In genomic region chr6:35019831-35020230, GRCh38 we compare ENCODE assay signal across 21 cellular contexts.
DNase-seq lines count a peak whose midpoint lies in the region; ATAC-seq, FAIRE-seq and TF ChIP-seq lines count a peak whose summit lies in the region.
"Had no signal": no experiment of that assay in that cellular context is flagged by ENCODE, and none has a peak within 500 bp of the region (broad histone marks: within the 10 kb centered on the region; RNA-seq: fewer than 3 reads in every experiment).

No MANE protein-coding gene starts in this region.

- no peaks in the 10 kb centered on the region for H4K20me1 ChIP-seq in astrocyte (ENCODE audit: insufficient read depth, low read length)

- H4K8ac ChIP-seq in trophoblast cell (ENCODE audit: low read depth, low read length): no peak overlapping the region

- H3K9ac ChIP-seq in astrocyte (ENCODE audit: low read length) (no peak overlapping the region), trophoblast cell (ENCODE audit: low read length) (no peak overlapping the region)

- no peak overlapping the region for H2BK12ac ChIP-seq in trophoblast cell (ENCODE audit: low read length)

- H3K36me3 Mint-ChIP-seq in astrocyte (ENCODE audit: low read depth, unreplicated experiment): peaks cover 9% of the 10 kb centered on the region
- peaks cover 0 to 46% (median 19%) of the 10 kb centered on the region in 5 donors for H3K36me3 Mint-ChIP-seq in naive thymus-derived CD4-positive, alpha-beta T cell
- H3K36me3 Mint-ChIP-seq: activated naive CD4-positive, alpha-beta T cell treated with anti-CD3 and anti-CD28 coated beads, Interleukin-2, amount 10 ng/mL, durations not matched to agents 7 days and 5 days had no signal

- no peak overlapping the region for H3K4me3 Mint-ChIP-seq in astrocyte (ENCODE audit: unreplicated experiment)
- H3K4me3 Mint-ChIP-seq in naive thymus-derived CD4-positive, alpha-beta T cell: no peak overlapping the region
- H3K4me3 Mint-ChIP-seq: activated CD4-positive, alpha-beta memory T cell treated with anti-CD3 and anti-CD28 coated beads for 36 hours; activated naive CD4-positive, alpha-beta T cell treated with anti-CD3 and anti-CD28 coated beads, Interleukin-2, amount 10 ng/mL, durations not matched to agents 7 days and 5 days; CD8-positive, alpha-beta T cell; T-helper 2 cell treated with Interferon-gamma antibody and Interleukin-4, amounts not matched to agents 5 μg/mL and 100 μg/mL, for 36 hours had no signal

- intact Hi-C loops in esophagus muscularis mucosa (cut with DNase I) (loop anchor here (5.0 kb wide), 2 partner anchors 32 to 72 kb away; no protein-coding TSS in a partner anchor), thyroid gland (cut with DNase I) (no loop called here)
- intact Hi-C loops in naive thymus-derived CD4-positive, alpha-beta T cell (cut with micrococcal nuclease): no loop called here

- FAIRE-seq in astrocyte (lab: Jason Lieb, UNC): no peak

- POLR2A ChIA-PET in naive thymus-derived CD4-positive, alpha-beta T cell (lab: Charles Lee): no interaction called here

- H3K27me3 ChIP-seq in astrocyte (ENCODE audit: insufficient read depth, low read length) (no peaks in the 10 kb centered on the region), esophagus muscularis mucosa (no peaks in the 10 kb centered on the region), trophoblast cell (ENCODE audit: insufficient read depth, low read length) (no peaks in the 10 kb centered on the region), thyroid gland (no peaks in the 10 kb centered on the region)
- H3K27me3 ChIP-seq in naive thymus-derived CD4-positive, alpha-beta T cell (ENCODE audit: control insufficient read depth in 2 of 2, insufficient read depth in 2 of 2, low read length in 2 of 2): no peaks in the 10 kb centered on the region
- H3K27me3 ChIP-seq: colonic mucosa had no signal

- H3K4me3 ChIP-seq in astrocyte (ENCODE audit: insufficient read depth, low read depth, low read length) (no peak overlapping the region), esophagus muscularis mucosa (peak overlapping the region; percentile 62 to 79 (median 72)), trophoblast cell (ENCODE audit: low read depth, low read length) (no peak overlapping the region), thyroid gland (replicated peaks in 1 of 3) (no peak overlapping the region)
- no peak overlapping the region for H3K4me3 ChIP-seq in naive thymus-derived CD4-positive, alpha-beta T cell (ENCODE audit: low read length)
- H3K4me3 ChIP-seq: colonic mucosa had no signal

- H4K12ac ChIP-seq in trophoblast cell (ENCODE audit: low read depth, low read length): no peak overlapping the region

- no peak overlapping the region for H3K23ac ChIP-seq in trophoblast cell (ENCODE audit: low read length)

- H3K4ac ChIP-seq in trophoblast cell (ENCODE audit: low read depth, low read length): peak overlapping the region; percentile 77

- H3K4me1 ChIP-seq in astrocyte (ENCODE audit: insufficient read depth, low read length) (peaks cover 22% of the 10 kb centered on the region), esophagus muscularis mucosa (peaks cover 82 to 84% (median 83%) of the 10 kb centered on the region in 4 donors), trophoblast cell (ENCODE audit: control insufficient read depth in 1 of 2, insufficient read depth in 2 of 2, low read length in 2 of 2) (peaks cover 13 to 19% of the 10 kb centered on the region in 2 experiments), thyroid gland (peaks cover 93 to 99% of the 10 kb centered on the region in 2 donors)
- H3K4me1 ChIP-seq in naive thymus-derived CD4-positive, alpha-beta T cell (ENCODE audit: control insufficient read depth in 2 of 2, insufficient read depth in 2 of 2, low read length in 2 of 2): no peaks in the 10 kb centered on the region

- no peak for TF ChIP-seq POLR2A in esophagus muscularis mucosa (IDR thresholded peaks at IDR 0.05; ENCODE audit: low read depth)
- no peak for TF ChIP-seq POLR2A in thyroid gland (IDR thresholded peaks at IDR 0.05)

- no peak overlapping the region for H3K18ac ChIP-seq in trophoblast cell (ENCODE audit: low read length)

- H2AFZ ChIP-seq in astrocyte (ENCODE audit: low read depth, low read length) (no peak overlapping the region), trophoblast cell (ENCODE audit: insufficient read depth, low read length, poor library complexity) (no peak overlapping the region)

- TF ChIP-seq CTCF in astrocyte (IDR thresholded peaks at IDR 0.05; ENCODE audit: insufficient read depth, low read depth, low read length): no peak
- TF ChIP-seq CTCF in esophagus muscularis mucosa (IDR thresholded peaks at IDR 0.05): no peak
- TF ChIP-seq CTCF in thyroid gland (IDR thresholded peaks at IDR 0.05): no peak

- TF ChIP-seq EP300 in esophagus muscularis mucosa (IDR thresholded peaks at IDR 0.05): no peak

- no peaks in the 10 kb centered on the region for H3K79me1 ChIP-seq in trophoblast cell (ENCODE audit: low read length)

- no peaks in the 10 kb centered on the region for H3K79me2 ChIP-seq in astrocyte (ENCODE audit: insufficient read depth, low read length)
- peaks cover 17% of the 10 kb centered on the region for H3K79me2 ChIP-seq in trophoblast cell (ENCODE audit: control insufficient read depth, insufficient read depth, low read length, poor library complexity)

- H3K9me3 ChIP-seq in astrocyte (ENCODE audit: insufficient read depth, low read depth, low read length): no peaks in the 10 kb centered on the region
- no peaks in the 10 kb centered on the region for H3K9me3 ChIP-seq in esophagus muscularis mucosa
- no peaks in the 10 kb centered on the region for H3K9me3 ChIP-seq in trophoblast cell (ENCODE audit: insufficient read depth, low read depth, low read length)
- no peaks in the 10 kb centered on the region for H3K9me3 ChIP-seq in thyroid gland
- no peaks in the 10 kb centered on the region for H3K9me3 ChIP-seq in naive thymus-derived CD4-positive, alpha-beta T cell (ENCODE audit: control insufficient read depth in 2 of 3, low read length in 3 of 3)
- H3K9me3 ChIP-seq: colonic mucosa had no signal

- no peaks in the 10 kb centered on the region for H3K27me3 Mint-ChIP-seq in astrocyte (ENCODE audit: low read depth, unreplicated experiment)
- H3K27me3 Mint-ChIP-seq in naive thymus-derived CD4-positive, alpha-beta T cell: no peaks in the 10 kb centered on the region
- H3K27me3 Mint-ChIP-seq: activated CD4-positive, alpha-beta memory T cell treated with anti-CD3 and anti-CD28 coated beads for 36 hours; activated naive CD4-positive, alpha-beta T cell treated with anti-CD3 and anti-CD28 coated beads, Interleukin-2, amount 10 ng/mL, durations not matched to agents 7 days and 5 days had no signal

- no peak for ATAC-seq in naive thymus-derived CD4-positive, alpha-beta T cell
- ATAC-seq: CD8-positive, alpha-beta T cell; sciatic nerve had no signal

- H3K27ac ChIP-seq in astrocyte (ENCODE audit: low read depth, low read length) (no peak overlapping the region), esophagus muscularis mucosa (replicated peaks in 1 of 4) (peak overlapping the region; percentile 92 to 99 (median 96)), trophoblast cell (ENCODE audit: low read depth, low read length) (no peak overlapping the region), thyroid gland (peak overlapping the region; percentile 82 to 96 (median 93))
- no peak overlapping the region for H3K27ac ChIP-seq in naive thymus-derived CD4-positive, alpha-beta T cell (ENCODE audit: low read depth, low read length)

- H2BK120ac ChIP-seq in trophoblast cell (ENCODE audit: insufficient read depth, low read length, poor library complexity): no peak overlapping the region

- H2BK5ac ChIP-seq in trophoblast cell (ENCODE audit: low read depth, low read length, poor library complexity): no peak overlapping the region

- H3K14ac ChIP-seq in trophoblast cell (ENCODE audit: low read length): no peak overlapping the region

- WGBS in esophagus muscularis mucosa: 61% methylated on average over 4 of the region's 4 CpGs
- no CpG with 5 or more reads among the region's 4 CpGs for WGBS in trophoblast cell (ENCODE audit: extremely low coverage, insufficient coverage, insufficient read length)
- 32 to 50% methylated on average over 4 of the region's 4 CpGs for WGBS in thyroid gland, 2 donors

- no peak overlapping the region for H3K4me2 ChIP-seq in astrocyte (ENCODE audit: low read length)
- H3K4me2 ChIP-seq in trophoblast cell (ENCODE audit: low read length): no peak overlapping the region

- H3K9me3 Mint-ChIP-seq in astrocyte (ENCODE audit: unreplicated experiment): no peaks in the 10 kb centered on the region
- H3K9me3 Mint-ChIP-seq in naive thymus-derived CD4-positive, alpha-beta T cell: no peaks in the 10 kb centered on the region
- H3K9me3 Mint-ChIP-seq: activated CD4-positive, alpha-beta memory T cell treated with anti-CD3 and anti-CD28 coated beads for 36 hours; activated naive CD4-positive, alpha-beta T cell treated with anti-CD3 and anti-CD28 coated beads, Interleukin-2, amount 10 ng/mL, durations not matched to agents 7 days and 5 days; CD8-positive, alpha-beta T cell; T-helper 2 cell treated with Interferon-gamma antibody and Interleukin-4, amounts not matched to agents 5 μg/mL and 100 μg/mL, for 36 hours had no signal

- CTCF ChIA-PET in naive thymus-derived CD4-positive, alpha-beta T cell (lab: Charles Lee): no interaction called here

- H4K91ac ChIP-seq in trophoblast cell (ENCODE audit: low read depth, low read length): no peak overlapping the region

- no peak for DNase-seq in astrocyte (ENCODE audit: low read depth)
- DNase-seq in esophagus muscularis mucosa (ENCODE audit: extremely low spot score): no peak
- DNase-seq in trophoblast cell: no peak
- DNase-seq in thyroid gland: peak; percentile 71 to 72
- DNase-seq in amygdala (lab: John Stamatoyannopoulos, UW): no peak
- DNase-seq in NCI-H2029 (lab: John Stamatoyannopoulos, UW): no peak
- no peak for DNase-seq in activated effector memory CD4-positive, alpha-beta T cell treated with anti-CD3 and anti-CD28 coated beads, Interleukin-2, amount 50 U/mL, for 16 hours
- DNase-seq in naive thymus-derived CD4-positive, alpha-beta T cell: no peak
- DNase-seq: activated CD4-positive, alpha-beta memory T cell treated with anti-CD3 and anti-CD28 coated beads for 36 hours; activated naive CD4-positive, alpha-beta T cell treated with anti-CD3 and anti-CD28 coated beads, Interleukin-2, amount 10 ng/mL, durations not matched to agents 7 days and 5 days; activated T-cell treated with anti-CD3 and anti-CD28 coated beads, Interleukin-2, amount 50 U/mL, for 1 hour; CD8-positive, alpha-beta T cell; colonic mucosa; foreskin fibroblast; NCI-H187 treated with DMSO at 0.1 percent for 48 hours; NCI-H345; occipital lobe; stimulated activated CD4-positive, alpha-beta T cell treated with anti-CD3 and anti-CD28 coated beads, Interleukin-1b, Interleukin-23, amount 100 ng/mL, for 48 hours; substantia nigra had no signal

- H3K36me3 ChIP-seq in astrocyte (ENCODE audit: insufficient read depth, low read length) (no peaks in the 10 kb centered on the region), esophagus muscularis mucosa (peaks cover 0 to 7% (median 2%) of the 10 kb centered on the region in 4 donors), trophoblast cell (ENCODE audit: control insufficient read depth in 1 of 2, insufficient read depth in 2 of 2, low read length in 2 of 2) (peaks cover 23 to 47% of the 10 kb centered on the region in 2 experiments), thyroid gland (no peaks in the 10 kb centered on the region)
- peaks cover 0 to 19% (median 0%) of the 10 kb centered on the region in 3 experiments for H3K36me3 ChIP-seq in naive thymus-derived CD4-positive, alpha-beta T cell (ENCODE audit: control insufficient read depth in 2 of 3, insufficient read depth in 3 of 3, low read length in 3 of 3)
- H3K36me3 ChIP-seq: colonic mucosa had no signal

- peaks cover 30% of the 10 kb centered on the region for H3K4me1 Mint-ChIP-seq in astrocyte (ENCODE audit: low read depth, unreplicated experiment)
- H3K4me1 Mint-ChIP-seq in naive thymus-derived CD4-positive, alpha-beta T cell: peaks cover 0 to 2% (median 0%) of the 10 kb centered on the region in 7 donors
- H3K4me1 Mint-ChIP-seq: activated naive CD4-positive, alpha-beta T cell treated with anti-CD3 and anti-CD28 coated beads, Interleukin-2, amount 10 ng/mL, durations not matched to agents 7 days and 5 days had no signal

- H3K27ac Mint-ChIP-seq in astrocyte (ENCODE audit: unreplicated experiment): peak overlapping the region; percentile 20
- H3K27ac Mint-ChIP-seq in naive thymus-derived CD4-positive, alpha-beta T cell: peak overlapping the region in 1 of 9 donors; percentile 5
- H3K27ac Mint-ChIP-seq: activated CD4-positive, alpha-beta memory T cell treated with anti-CD3 and anti-CD28 coated beads for 36 hours; activated naive CD4-positive, alpha-beta T cell treated with anti-CD3 and anti-CD28 coated beads, Interleukin-2, amount 10 ng/mL, durations not matched to agents 7 days and 5 days; CD8-positive, alpha-beta T cell; T-helper 2 cell treated with Interferon-gamma antibody and Interleukin-4, amounts not matched to agents 5 μg/mL and 100 μg/mL, for 36 hours had no signal

- no peak overlapping the region for H2AK5ac ChIP-seq in trophoblast cell (ENCODE audit: low read length)

Comparison
In these comparisons a context has a peak if more than half of its experiments do, and no peak if none do; other contexts are left out.
1. DNase-seq: peak in thyroid gland (2 of 2); none in astrocyte (single experiment), esophagus muscularis mucosa (single experiment), trophoblast cell (0 of 2), amygdala (0 of 56), NCI-H2029 (single experiment), activated effector memory CD4-positive, alpha-beta T cell treated with anti-CD3 and anti-CD28 coated beads, Interleukin-2, amount 50 U/mL, for 16 hours (single experiment) and naive thymus-derived CD4-positive, alpha-beta T cell (0 of 9).
2. H3K27ac ChIP-seq: peak in esophagus muscularis mucosa (4 of 4) and thyroid gland (3 of 3); none in astrocyte (single experiment), trophoblast cell (single experiment) and naive thymus-derived CD4-positive, alpha-beta T cell (single experiment).
3. H3K4me3 ChIP-seq: peak in esophagus muscularis mucosa (4 of 4); none in astrocyte (single experiment), trophoblast cell (single experiment), thyroid gland (0 of 3) and naive thymus-derived CD4-positive, alpha-beta T cell (single experiment).